In the genomic region with DNA sequence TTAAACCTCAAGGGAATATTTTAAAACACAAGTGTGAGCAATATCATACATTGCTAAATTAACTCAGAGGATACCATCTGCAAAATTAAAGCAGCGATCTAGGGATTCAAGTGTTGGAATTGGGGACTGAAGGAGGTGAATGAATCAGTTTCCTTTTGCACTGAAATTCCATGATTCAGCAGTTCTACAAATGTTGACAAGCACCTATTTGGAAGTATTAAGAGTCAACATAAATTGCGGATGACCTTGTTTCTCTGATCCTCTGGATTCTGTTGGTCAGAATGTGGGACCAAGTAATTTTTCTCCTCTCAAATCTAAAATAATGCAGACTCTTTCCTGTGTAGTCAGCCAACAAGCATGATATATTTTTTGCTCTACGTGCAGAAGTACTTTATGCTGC, we compare ENCODE assay signal across 19 cellular contexts.
DNase-seq lines count a peak whose midpoint lies in the region; ATAC-seq lines count a peak whose summit lies in the region.
"Had no signal": no experiment of that assay in that cellular context is flagged by ENCODE, and none has a peak within 500 bp of the region (broad histone marks: within the 10 kb centered on the region; RNA-seq: fewer than 3 reads in every experiment).

No MANE protein-coding gene starts in this region.

- POLR2A ChIA-PET in activated CD4-positive, alpha-beta T cell treated with anti-CD3 and anti-CD28 coated beads, Interleukin-2, amount 10 ng/mL, durations not matched to agents 7 days and 5 days (lab: Charles Lee), result no interaction called here

- no peaks in the 10 kb centered on the region for H3K9me3 Mint-ChIP-seq in activated CD4-positive, alpha-beta T cell treated with anti-CD3 and anti-CD28 coated beads, Interleukin-2, amount 10 ng/mL, durations not matched to agents 7 days and 5 days
- H3K9me3 Mint-ChIP-seq in activated naive CD4-positive, alpha-beta T cell treated with anti-CD3 and anti-CD28 coated beads, Interleukin-2, amount 50 U/mL, for 72 hours, result no peaks in the 10 kb centered on the region

- H3K27me3 Mint-ChIP-seq in activated CD4-positive, alpha-beta T cell treated with anti-CD3 and anti-CD28 coated beads, Interleukin-2, amount 10 ng/mL, durations not matched to agents 7 days and 5 days, result peaks cover 3% of the 10 kb centered on the region
- H3K27me3 Mint-ChIP-seq: B cell had no signal

- no peaks in the 10 kb centered on the region for H3K4me1 Mint-ChIP-seq in activated CD4-positive, alpha-beta T cell treated with anti-CD3 and anti-CD28 coated beads, Interleukin-2, amount 10 ng/mL, durations not matched to agents 7 days and 5 days
- H3K4me1 Mint-ChIP-seq: B cell; CD4-positive, alpha-beta memory T cell had no signal

- peaks cover 52% of the 10 kb centered on the region for H3K4me1 ChIP-seq in HUES48 (ENCODE audit: control insufficient read depth, insufficient read depth, low read length)
- H3K4me1 ChIP-seq: SJCRH30 had no signal

- H3K36me3 Mint-ChIP-seq in activated CD4-positive, alpha-beta T cell treated with anti-CD3 and anti-CD28 coated beads, Interleukin-2, amount 10 ng/mL, durations not matched to agents 7 days and 5 days (ENCODE audit: low read depth), result no peaks in the 10 kb centered on the region
- no peaks in the 10 kb centered on the region for H3K36me3 Mint-ChIP-seq in activated naive CD4-positive, alpha-beta T cell treated with anti-CD3 and anti-CD28 coated beads, Interleukin-2, amount 50 U/mL, for 72 hours
- H3K36me3 Mint-ChIP-seq: CD4-positive, alpha-beta memory T cell had no signal

- no peaks in the 10 kb centered on the region for H3K27me3 ChIP-seq in HUES48 (ENCODE audit: control insufficient read depth, insufficient read depth, low read length)
- H3K27me3 ChIP-seq: SJCRH30 had no signal

- peak overlapping the region; percentile 59 for H3K27ac ChIP-seq in HUES48 (ENCODE audit: low read depth, low read length)
- H3K27ac ChIP-seq: KMS-11, SJCRH30 had no signal

- CTCF ChIA-PET in activated CD4-positive, alpha-beta T cell treated with anti-CD3 and anti-CD28 coated beads, Interleukin-2, amount 10 ng/mL, durations not matched to agents 7 days and 5 days (lab: Charles Lee), result no interaction called here

- no peak overlapping the region for H3K27ac Mint-ChIP-seq in activated CD4-positive, alpha-beta T cell treated with anti-CD3 and anti-CD28 coated beads, Interleukin-2, amount 10 ng/mL, durations not matched to agents 7 days and 5 days
- no peak overlapping the region for H3K27ac Mint-ChIP-seq in activated naive CD4-positive, alpha-beta T cell treated with anti-CD3 and anti-CD28 coated beads, Interleukin-2, amount 50 U/mL, for 72 hours
- H3K27ac Mint-ChIP-seq: B cell; CD4-positive, alpha-beta memory T cell had no signal

- DNase-seq in dermis blood vessel endothelial cell, result peak; percentile 52
- DNase-seq in left lobe of liver (ENCODE audit: low spot score), result no peak
- peak; percentile 20 for DNase-seq in pulmonary artery endothelial cell (ENCODE audit: low read depth, low spot score)
- DNase-seq in activated CD4-positive, alpha-beta T cell treated with anti-CD3 and anti-CD28 coated beads, Interleukin-2, amount 10 ng/mL, durations not matched to agents 7 days and 5 days, result no peak
- DNase-seq in DMS 273 (lab: John Stamatoyannopoulos, UW; ENCODE audit: unreplicated experiment), result no peak
- no peak for DNase-seq in activated naive CD4-positive, alpha-beta T cell treated with anti-CD3 and anti-CD28 coated beads, Interleukin-2, amount 50 U/mL, for 72 hours (ENCODE audit: low spot score in 2 of 2)
- DNase-seq: CD4-positive, alpha-beta memory T cell; DMS79 treated with DMSO at 0.1 percent for 48 hours; NCI-H1048; NCI-H1436 treated with DMSO at 0.1 percent for 48 hours; NCI-H2081; NCI-H510A; NCI-H774; PC-3; SJCRH30 had no signal

- H3K9ac ChIP-seq in HUES48 (ENCODE audit: low read depth, low read length), result no peak overlapping the region
- H3K9ac ChIP-seq: KMS-11 had no signal

- H3K4me3 ChIP-seq in HUES48 (ENCODE audit: low read depth, low read length), result no peak overlapping the region
- H3K4me3 ChIP-seq: SJCRH30 had no signal

- no peaks in the 10 kb centered on the region for H3K9me3 ChIP-seq in HUES48 (ENCODE audit: control insufficient read depth, insufficient read depth, low read length)
- H3K9me3 ChIP-seq: SJCRH30 had no signal

- H3K4me3 Mint-ChIP-seq in activated CD4-positive, alpha-beta T cell treated with anti-CD3 and anti-CD28 coated beads, Interleukin-2, amount 10 ng/mL, durations not matched to agents 7 days and 5 days, result no peak overlapping the region
- H3K4me3 Mint-ChIP-seq: B cell; CD4-positive, alpha-beta memory T cell had no signal

- ATAC-seq in left lobe of liver (peak; percentile 41), GM21515 (IDR thresholded peaks at IDR 0.05; ENCODE audit: unreplicated experiment) (no peak)
- no peak for ATAC-seq in activated naive CD4-positive, alpha-beta T cell treated with anti-CD3 and anti-CD28 coated beads, Interleukin-2, amount 50 U/mL, for 72 hours
- ATAC-seq: PC-3 had no signal

- no peaks in the 10 kb centered on the region; the same call in 1 of the 2 replicates for H3K36me3 ChIP-seq in HUES48 (ENCODE audit: control insufficient read depth, insufficient read depth, low read length)
- H3K36me3 ChIP-seq: SJCRH30 had no signal

Comparison
In these comparisons a context has a peak if more than half of its experiments do, and no peak if none do; other contexts are left out.
1. DNase-seq: peak in dermis blood vessel endothelial cell (single experiment) and pulmonary artery endothelial cell (single experiment); none in left lobe of liver (single experiment), activated CD4-positive, alpha-beta T cell treated with anti-CD3 and anti-CD28 coated beads, Interleukin-2, amount 10 ng/mL, durations not matched to agents 7 days and 5 days (single experiment), DMS 273 (single experiment) and activated naive CD4-positive, alpha-beta T cell treated with anti-CD3 and anti-CD28 coated beads, Interleukin-2, amount 50 U/mL, for 72 hours (0 of 2).